Comparison of ENCODE assay signal across 4 cellular contexts in the genomic region with DNA sequence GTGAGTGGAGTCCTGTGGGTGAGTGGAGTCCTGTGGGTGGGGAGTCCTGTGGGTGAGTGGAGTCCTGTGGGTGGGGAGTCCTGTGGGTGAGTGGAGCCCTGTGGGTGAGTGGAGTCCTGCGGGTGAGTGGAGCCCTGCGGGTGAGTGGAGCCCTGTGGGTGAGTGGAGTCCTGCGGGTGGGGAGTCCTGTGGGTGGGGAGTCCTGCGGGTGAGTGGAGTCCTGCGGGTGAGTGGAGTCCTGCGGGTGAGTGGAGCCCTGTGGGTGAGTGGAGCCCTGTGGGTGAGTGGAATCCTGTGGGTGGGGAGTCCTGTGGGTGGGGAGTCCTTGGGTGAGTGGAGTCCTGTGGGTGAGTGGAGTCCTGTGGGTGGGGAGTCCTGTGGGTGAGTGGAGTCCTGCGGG. TPM values are rescaled to one million over a fixed set of nuclear protein-coding genes. Genes with fewer than 3 reads are reported as not detected.
"Had no signal": no experiment of that assay in that cellular context is flagged by ENCODE, and none has a peak within 500 bp of the region (broad histone marks: within the 10 kb centered on the region; RNA-seq: fewer than 3 reads in every experiment).

No MANE protein-coding gene starts in this region.

RNA-seq across cellular contexts. Expression of gene CYP2W1, which starts 19.5 kb away (rescaled TPM):
- total RNA-seq: GM23338, H1, H9 had no signal
- polyA plus RNA-seq: GM23338, H1, IgD-negative memory B cell had no signal
